19 cellular contexts compared by ENCODE assay signal in the genomic region with DNA sequence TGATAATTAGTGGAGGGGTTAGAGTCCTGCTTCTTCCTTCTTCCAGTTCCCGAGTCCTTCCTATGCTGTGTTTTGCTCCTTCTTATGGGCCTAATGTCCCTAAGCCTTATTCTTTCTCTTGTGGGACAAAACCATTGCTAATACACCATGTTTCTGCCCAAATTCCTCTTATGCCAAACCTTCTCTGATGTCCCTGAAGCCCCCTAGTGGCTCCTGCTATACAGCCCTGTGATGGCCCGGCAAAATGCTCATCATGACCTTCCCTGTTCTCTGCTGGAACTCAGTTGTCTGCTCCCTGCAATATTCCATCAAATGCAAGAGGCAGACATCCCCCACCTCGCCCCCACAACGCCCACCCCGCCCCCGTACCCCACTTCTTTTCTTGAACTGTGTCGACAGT.
A peak's percentile ranks its signal among the peaks of the same experiment; 100 is the strongest.
DNase-seq lines count a peak whose midpoint lies in the region; ATAC-seq and TF ChIP-seq lines count a peak whose summit lies in the region.
"Had no signal": no experiment of that assay in that cellular context is flagged by ENCODE, and none has a peak within 500 bp of the region (broad histone marks: within the 10 kb centered on the region; RNA-seq: fewer than 3 reads in every experiment).

No MANE protein-coding gene starts in this region.

- H3K27me3 ChIP-seq in DOHH2 (ENCODE audit: control insufficient read depth, low read length) (no peaks in the 10 kb centered on the region), brain microvascular endothelial cell (replicated peaks) (no peaks in the 10 kb centered on the region)
- H3K27me3 ChIP-seq: spleen, uterus had no signal

- DNase-seq in NAMALWA (ENCODE audit: low spot score) (peak; percentile 8), brain microvascular endothelial cell (no peak), nephron progenitor cell (no peak), NCI-H146 (lab: John Stamatoyannopoulos, UW) (no peak), epidermal melanocyte (ENCODE audit: insufficient read length, low spot score) (no peak)
- no peak for DNase-seq in activated CD8-positive, alpha-beta T cell treated with anti-CD3 and anti-CD28 coated beads, Interleukin-2, amount 10 ng/mL, durations not matched to agents 7 days and 5 days
- DNase-seq: activated T-cell treated with anti-CD3 and anti-CD28 coated beads, Interleukin-2, amount 50 U/mL, for 72 hours; CD4-positive, CD25-positive, alpha-beta regulatory T cell; glutamatergic neuron; NCI-H2107; NCI-H774; nucleus accumbens; stimulated activated naive CD8-positive, alpha-beta T cell treated with anti-CD3 and anti-CD28 coated beads, Interleukin-15, amount 100 ng/mL, for 72 hours; uterus had no signal

- H3K36me3 ChIP-seq in DOHH2 (ENCODE audit: control insufficient read depth, low read length) (no peaks in the 10 kb centered on the region), brain microvascular endothelial cell (replicated peaks) (peaks cover 19% of the 10 kb centered on the region)
- H3K36me3 ChIP-seq: uterus had no signal

- H3K9me2 ChIP-seq in DOHH2 (replicated peaks; ENCODE audit: control insufficient read depth, low read length): no peaks in the 10 kb centered on the region

- H3K27ac ChIP-seq in DOHH2 (ENCODE audit: low read depth, low read length): no peak overlapping the region
- no peak overlapping the region for H3K27ac ChIP-seq in brain microvascular endothelial cell
- H3K27ac ChIP-seq: spleen, uterus had no signal

- H3K79me2 ChIP-seq in DOHH2 (ENCODE audit: control insufficient read depth, low read length): no peaks in the 10 kb centered on the region

- no peaks in the 10 kb centered on the region for H4K20me1 ChIP-seq in DOHH2 (ENCODE audit: control insufficient read depth, insufficient read depth, low read depth, low read length)

- H3K27me3 Mint-ChIP-seq in nephron progenitor cell (ENCODE audit: low read depth, poor library complexity): no peaks in the 10 kb centered on the region
- H3K27me3 Mint-ChIP-seq in activated CD8-positive, alpha-beta T cell treated with anti-CD3 and anti-CD28 coated beads, Interleukin-2, amount 10 ng/mL, durations not matched to agents 7 days and 5 days (ENCODE audit: low read depth): no peaks in the 10 kb centered on the region
- H3K27me3 Mint-ChIP-seq: CD4-positive, CD25-positive, alpha-beta regulatory T cell; central memory CD8-positive, alpha-beta T cell; stimulated activated naive CD8-positive, alpha-beta T cell treated with anti-CD3 and anti-CD28 coated beads, Interleukin-15, amount 100 ng/mL, for 72 hours had no signal

- CTCF ChIA-PET in activated CD8-positive, alpha-beta T cell treated with anti-CD3 and anti-CD28 coated beads, Interleukin-2, amount 10 ng/mL, durations not matched to agents 7 days and 5 days (lab: Charles Lee): no interaction called here

- in situ Hi-C loops in brain microvascular endothelial cell (cut with HindIII; ENCODE audit: low pct_ligation_motif_present, low sequenced_read_pairs): no loop called here

- POLR2A ChIA-PET in activated CD8-positive, alpha-beta T cell treated with anti-CD3 and anti-CD28 coated beads, Interleukin-2, amount 10 ng/mL, durations not matched to agents 7 days and 5 days (lab: Charles Lee): no interaction called here

- no peak for ATAC-seq in HG03342 (IDR thresholded peaks at IDR 0.05; ENCODE audit: unreplicated experiment)
- ATAC-seq in activated CD8-positive, alpha-beta T cell treated with anti-CD3 and anti-CD28 coated beads, Interleukin-2, amount 10 ng/mL, durations not matched to agents 7 days and 5 days: no peak
- ATAC-seq: activated T-cell treated with anti-CD3 and anti-CD28 coated beads, Interleukin-2, amount 50 U/mL, for 72 hours; stimulated activated naive CD8-positive, alpha-beta T cell treated with anti-CD3 and anti-CD28 coated beads, Interleukin-15, amount 100 ng/mL, for 72 hours had no signal

- H3K27ac Mint-ChIP-seq in nephron progenitor cell: no peak overlapping the region
- H3K27ac Mint-ChIP-seq in activated CD8-positive, alpha-beta T cell treated with anti-CD3 and anti-CD28 coated beads, Interleukin-2, amount 10 ng/mL, durations not matched to agents 7 days and 5 days: no peak overlapping the region
- H3K27ac Mint-ChIP-seq: activated T-cell treated with anti-CD3 and anti-CD28 coated beads, Interleukin-2, amount 50 U/mL, for 72 hours; CD4-positive, CD25-positive, alpha-beta regulatory T cell; mesothelial cell of epicardium had no signal

- no peak overlapping the region for H3K4me3 Mint-ChIP-seq in nephron progenitor cell
- no peak overlapping the region for H3K4me3 Mint-ChIP-seq in activated CD8-positive, alpha-beta T cell treated with anti-CD3 and anti-CD28 coated beads, Interleukin-2, amount 10 ng/mL, durations not matched to agents 7 days and 5 days
- H3K4me3 Mint-ChIP-seq: activated T-cell treated with anti-CD3 and anti-CD28 coated beads, Interleukin-2, amount 50 U/mL, for 72 hours; CD4-positive, CD25-positive, alpha-beta regulatory T cell; central memory CD8-positive, alpha-beta T cell; mesothelial cell of epicardium; stimulated activated naive CD8-positive, alpha-beta T cell treated with anti-CD3 and anti-CD28 coated beads, Interleukin-15, amount 100 ng/mL, for 72 hours had no signal

- H3F3A ChIP-seq in DOHH2 (ENCODE audit: control insufficient read depth, insufficient read depth): no peaks in the 10 kb centered on the region

- no peaks in the 10 kb centered on the region for H3K9me3 Mint-ChIP-seq in nephron progenitor cell
- peaks cover 8% of the 10 kb centered on the region for H3K9me3 Mint-ChIP-seq in activated CD8-positive, alpha-beta T cell treated with anti-CD3 and anti-CD28 coated beads, Interleukin-2, amount 10 ng/mL, durations not matched to agents 7 days and 5 days (ENCODE audit: insufficient read depth)
- H3K9me3 Mint-ChIP-seq: mesothelial cell of epicardium had no signal

- H3K36me3 Mint-ChIP-seq in nephron progenitor cell (ENCODE audit: low read depth): peaks cover 83% of the 10 kb centered on the region
- no peaks in the 10 kb centered on the region for H3K36me3 Mint-ChIP-seq in activated CD8-positive, alpha-beta T cell treated with anti-CD3 and anti-CD28 coated beads, Interleukin-2, amount 10 ng/mL, durations not matched to agents 7 days and 5 days (ENCODE audit: low read depth)
- H3K36me3 Mint-ChIP-seq: CD4-positive, CD25-positive, alpha-beta regulatory T cell had no signal

- H3K4me1 ChIP-seq in DOHH2 (ENCODE audit: control insufficient read depth, low read length): no peaks in the 10 kb centered on the region
- H3K4me1 ChIP-seq: spleen, uterus had no signal

- TF ChIP-seq CTCF in DOHH2 (IDR thresholded peaks at IDR 0.05; ENCODE audit: low read depth, low read length, poor library complexity, severe bottlenecking) (peak; percentile 25), brain microvascular endothelial cell (IDR thresholded peaks at IDR 0.05; ENCODE audit: low read depth, low read length, missing control alignments) (peak; percentile 54), nephron progenitor cell (IDR thresholded peaks at IDR 0.05) (peak; percentile 15)

- no peak overlapping the region for H3K4me2 ChIP-seq in DOHH2 (ENCODE audit: low read length)

- peaks cover 8% of the 10 kb centered on the region for H3K4me1 Mint-ChIP-seq in nephron progenitor cell
- H3K4me1 Mint-ChIP-seq in activated CD8-positive, alpha-beta T cell treated with anti-CD3 and anti-CD28 coated beads, Interleukin-2, amount 10 ng/mL, durations not matched to agents 7 days and 5 days (ENCODE audit: low read depth): no peaks in the 10 kb centered on the region
- H3K4me1 Mint-ChIP-seq: CD4-positive, CD25-positive, alpha-beta regulatory T cell; central memory CD8-positive, alpha-beta T cell; stimulated activated naive CD8-positive, alpha-beta T cell treated with anti-CD3 and anti-CD28 coated beads, Interleukin-15, amount 100 ng/mL, for 72 hours had no signal

- H3K4me3 ChIP-seq in DOHH2 (ENCODE audit: low read length) (no peak overlapping the region), brain microvascular endothelial cell (ENCODE audit: low read depth, low read length) (no peak overlapping the region)
- H3K4me3 ChIP-seq: spleen, uterus had no signal

- peaks cover 3% of the 10 kb centered on the region; the same call in 1 of the 2 replicates for H3K9me3 ChIP-seq in DOHH2 (ENCODE audit: control insufficient read depth, insufficient read depth, low read length)
- H3K9me3 ChIP-seq: uterus had no signal
